ENCODE assay signal across 8 cellular contexts in genomic region chr16:85799497-85800320, GRCh38. TPM values are rescaled to one million over a fixed set of nuclear protein-coding genes. Genes with fewer than 3 reads are reported as not detected.
DNase-seq lines count a peak whose midpoint lies in the region; ATAC-seq and TF ChIP-seq lines count a peak whose summit lies in the region.

Gene COX4I1 (plus strand): TSS chr16:85799695. CDS start chr16:85801206, 1,511 bp downstream.
Gene EMC8 (minus strand): TSS chr16:85799544. CDS start chr16:85799295, 249 bp downstream.

- H3K9ac ChIP-seq in liver (ENCODE audit: low read depth in 1 of 2, low read length in 2 of 2) = peak within 1 kb of the TSS; percentile 90 to 95

- H3K36me3 ChIP-seq in CD4-positive, CD25-positive, alpha-beta regulatory T cell (ENCODE audit: control insufficient read depth, insufficient read depth, low read length) = peaks cover 50% of the 10 kb centered on the region
- peaks cover 0 to 42% (median 24%) of the 10 kb centered on the region in 4 donors for H3K36me3 ChIP-seq in liver (ENCODE audit: control insufficient read depth in 4 of 4, insufficient read depth in 3 of 4, low read depth in 1 of 4, low read length in 3 of 4)

- H3K36me3 Mint-ChIP-seq in CD4-positive, CD25-positive, alpha-beta regulatory T cell = peaks cover 44% of the 10 kb centered on the region

- peaks cover 26 to 72% (median 54%) of the 10 kb centered on the region in 4 donors for H3K4me1 Mint-ChIP-seq in CD4-positive, CD25-positive, alpha-beta regulatory T cell

- peak within 1 kb of the TSS; percentile 93 for H3K27ac ChIP-seq in CD4-positive, CD25-positive, alpha-beta regulatory T cell (ENCODE audit: insufficient read depth, low read length, poor library complexity, severe bottlenecking)
- H3K27ac ChIP-seq in liver (ENCODE audit: low read depth in 1 of 2, low read length in 2 of 2) = peak within 1 kb of the TSS; percentile 86 to 88

- peak within 1 kb of the TSS; percentile 94 to 98 (median 97) for H3K27ac Mint-ChIP-seq in CD4-positive, CD25-positive, alpha-beta regulatory T cell

- under 1% methylated on average over 87 of the region's 87 CpGs for WGBS in liver

- TF ChIP-seq RAD21 in liver (IDR thresholded peaks at IDR 0.05) = peak in 1 of 2 donors; percentile 25

- H3K4me3 ChIP-seq in CD4-positive, CD25-positive, alpha-beta regulatory T cell (ENCODE audit: low read depth, low read length) = peak within 1 kb of the TSS; percentile 92
- peak within 1 kb of the TSS; percentile 86 to 97 (median 96) for H3K4me3 ChIP-seq in liver (ENCODE audit: low read depth in 1 of 3, low read length in 3 of 3)

- H3K9me3 ChIP-seq in CD4-positive, CD25-positive, alpha-beta regulatory T cell (ENCODE audit: control insufficient read depth in 2 of 2, low read length in 2 of 2) = no peaks in the 10 kb centered on the region
- H3K9me3 ChIP-seq in liver (ENCODE audit: control insufficient read depth in 4 of 4, low read length in 3 of 4) = no peaks in the 10 kb centered on the region

- TF ChIP-seq CTCF in liver (IDR thresholded peaks at IDR 0.05; ENCODE audit: low read depth, low read length, missing input control) = no peak

- peaks cover 4% of the 10 kb centered on the region for H3K27me3 Mint-ChIP-seq in CD4-positive, CD25-positive, alpha-beta regulatory T cell

- ATAC-seq in CD4-positive, CD25-positive, alpha-beta regulatory T cell (ENCODE audit: low read depth in 2 of 2) = peak; percentile 93 to 95
- ATAC-seq in GM19438 (IDR thresholded peaks at IDR 0.05; ENCODE audit: low read depth, unreplicated experiment) = peak; percentile 75
- ATAC-seq in HG03571 (IDR thresholded peaks at IDR 0.05; ENCODE audit: unreplicated experiment) = peak; percentile 71

- H3K27me3 ChIP-seq in CD4-positive, CD25-positive, alpha-beta regulatory T cell (ENCODE audit: control insufficient read depth, insufficient read depth, low read length) = no peaks in the 10 kb centered on the region
- H3K27me3 ChIP-seq in liver (ENCODE audit: control insufficient read depth in 4 of 4, insufficient read depth in 4 of 4, low read length in 3 of 4) = no peaks in the 10 kb centered on the region

- H3K4me1 ChIP-seq in CD4-positive, CD25-positive, alpha-beta regulatory T cell (ENCODE audit: control insufficient read depth, insufficient read depth, low read length, poor library complexity, severe bottlenecking) = peaks cover 38% of the 10 kb centered on the region
- H3K4me1 ChIP-seq in liver (ENCODE audit: control insufficient read depth in 4 of 4, insufficient read depth in 4 of 4, low read length in 3 of 4) = peaks cover 4 to 33% (median 23%) of the 10 kb centered on the region in 4 donors

- peak within 1 kb of the TSS; percentile 90 to 96 (median 94) for H3K4me3 Mint-ChIP-seq in CD4-positive, CD25-positive, alpha-beta regulatory T cell

- H3K9me3 Mint-ChIP-seq in CD4-positive, CD25-positive, alpha-beta regulatory T cell = no peaks in the 10 kb centered on the region

- peak; percentile 87 to 95 (median 92) for DNase-seq in CD4-positive, CD25-positive, alpha-beta regulatory T cell
- DNase-seq in NCI-H774 (lab: John Stamatoyannopoulos, UW) = peak; percentile 62
- peak; percentile 95 for DNase-seq in activated CD4-positive, alpha-beta T cell treated with anti-CD3 and anti-CD28 coated beads, Interleukin-2, amount 50 U/mL, for 48 hours
- DNase-seq in dermis microvascular lymphatic vessel endothelial cell (ENCODE audit: low read depth in 2 of 2) = peak; percentile 86 to 93
- DNase-seq in stimulated activated CD4-positive, alpha-beta T cell treated with anti-CD3 and anti-CD28 coated beads, Interleukin-4, amount 100 ng/mL, for 1 hour = peak; percentile 95

TF ChIP-seq in liver, 16 proteins besides CTCF, POLR2A, EP300 and RAD21:
- TF ChIP-seq HNF4A (conservative IDR thresholded peaks at IDR 0.05) (peak in 1 of 2 donors; percentile 29), TAF1 (conservative IDR thresholded peaks at IDR 0.05) (peak; percentile 58), GABPA (IDR thresholded peaks at IDR 0.05 in 1 of 2, conservative IDR thresholded peaks at IDR 0.05 in 1 of 2) (peak; percentile 36 to 93), ZBTB33 (IDR thresholded peaks at IDR 0.05) (peak; percentile 74), HNF4G (IDR thresholded peaks at IDR 0.05) (no peak), FOXA2 (IDR thresholded peaks at IDR 0.05) (peak; percentile 50), FOXA1 (IDR thresholded peaks at IDR 0.05) (peak; percentile 13), REST (IDR thresholded peaks at IDR 0.05) (no peak), NR2F2 (IDR thresholded peaks at IDR 0.05) (peak; percentile 69), MAX (IDR thresholded peaks at IDR 0.05) (peak; percentile 49), JUND (IDR thresholded peaks at IDR 0.05) (no peak), YY1 (IDR thresholded peaks at IDR 0.05) (peak; percentile 90), RXRA (IDR thresholded peaks at IDR 0.05) (peak; percentile 57 to 61), EGR1 (IDR thresholded peaks at IDR 0.05; ENCODE audit: low read depth in 2 of 2) (peak in 1 of 2 donors; percentile 62), SP1 (IDR thresholded peaks at IDR 0.05) (no peak), ATF3 (IDR thresholded peaks at IDR 0.05) (no peak)
TF ChIP-seq in liver: peak in this region for 11.

RNA-seq across cellular contexts. Expression of gene COX4I1, which starts in this region (rescaled TPM):
- total RNA-seq in CD4-positive, CD25-positive, alpha-beta regulatory T cell = 476 TPM
- 1,000 to 10,000 TPM; 1,107 to 1,194 (median 1,127) TPM for polyA plus RNA-seq in CD4-positive, CD25-positive, alpha-beta regulatory T cell
- total RNA-seq in dermis microvascular lymphatic vessel endothelial cell (474 and 506 TPM in 2 replicates), liver (100 to 1,000 TPM; 186 to 195 TPM)
- polyA plus RNA-seq in liver = 100 to 1,000 TPM; 466 to 576 TPM

RNA-seq across cellular contexts. Expression of gene EMC8, which starts in this region (rescaled TPM):
- 36.9 TPM for total RNA-seq in CD4-positive, CD25-positive, alpha-beta regulatory T cell
- 10 to 100 TPM; 23.7 to 33.3 (median 26.5) TPM for polyA plus RNA-seq in CD4-positive, CD25-positive, alpha-beta regulatory T cell
- 26.8 and 37.6 TPM in 2 replicates for total RNA-seq in dermis microvascular lymphatic vessel endothelial cell
- 10 to 100 TPM; 12.0 to 12.4 TPM for total RNA-seq in liver
- 10 to 100 TPM; 12.1 to 12.4 TPM for polyA plus RNA-seq in liver

Comparison
In these comparisons a context has a peak if more than half of its experiments do, and no peak if none do; other contexts are left out.
1. Peak in every context shown above with its lines: DNase-seq, ATAC-seq, H3K4me3 ChIP-seq and H3K27ac ChIP-seq.